22 cellular contexts compared by ENCODE assay signal in the genomic region with DNA sequence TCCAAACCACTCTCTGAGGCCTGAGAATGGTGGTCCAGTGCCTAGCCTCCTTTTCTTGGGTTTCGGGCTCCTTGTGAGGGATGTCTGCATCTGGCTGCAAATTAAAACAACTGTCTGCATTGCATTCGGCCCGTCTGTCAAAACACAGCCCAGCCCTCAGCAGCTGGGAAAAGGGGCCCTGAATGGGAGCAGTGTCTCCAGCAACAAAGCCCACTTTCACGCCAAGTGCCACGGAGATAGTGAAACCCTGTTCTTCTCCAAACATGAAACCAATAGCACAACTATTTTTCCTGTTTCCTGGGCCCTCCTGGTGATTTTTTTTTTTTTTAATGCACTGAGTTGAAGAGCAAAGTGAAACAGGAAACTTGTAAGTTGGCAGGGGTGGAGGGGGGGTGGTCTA.
A peak's percentile ranks its signal among the peaks of the same experiment; 100 is the strongest.
DNase-seq lines count a peak whose midpoint lies in the region; FAIRE-seq and TF ChIP-seq lines count a peak whose summit lies in the region.
"Had no signal": no experiment of that assay in that cellular context is flagged by ENCODE, and none has a peak within 500 bp of the region (broad histone marks: within the 10 kb centered on the region; RNA-seq: fewer than 3 reads in every experiment).

No MANE protein-coding gene starts in this region.

- no peak for FAIRE-seq in small intestine (lab: Jason Lieb, UNC)
- FAIRE-seq: D721Med had no signal

- H3K9me3 ChIP-seq in muscle layer of duodenum (ENCODE audit: control insufficient read depth in 1 of 2, low read length in 2 of 2) (no peaks in the 10 kb centered on the region), small intestine (ENCODE audit: control insufficient read depth, low read depth) (no peaks in the 10 kb centered on the region)
- H3K9me3 ChIP-seq: body of pancreas, colonic mucosa, thyroid gland had no signal

- H3K27ac ChIP-seq in muscle layer of duodenum (ENCODE audit: low read length) = peak overlapping the region; percentile 7
- H3K27ac ChIP-seq in small intestine (ENCODE audit: low read depth in 1 of 2, low read length in 1 of 2) = peak overlapping the region; percentile 9 to 48
- H3K27ac ChIP-seq: body of pancreas, colonic mucosa, HL-60, thyroid gland had no signal

- DNase-seq in SK-MEL-5 (ENCODE audit: low read depth, low spot score) (peak; percentile 95), epidermal melanocyte (ENCODE audit: insufficient read length, low spot score) (peak; percentile 75), small intestine (peak; percentile 19), erythroblast (lab: John Stamatoyannopoulos, UW) (no peak), DMS53 treated with DMSO at 0.1 percent for 48 hours (lab: John Stamatoyannopoulos, UW; ENCODE audit: unreplicated experiment) (no peak), HK-2 (ENCODE audit: unreplicated experiment) (no peak)
- DNase-seq: activated effector memory CD4-positive, alpha-beta T cell treated with Interleukin-2 at 50 U/mL for 16 hours; activated naive CD8-positive, alpha-beta T cell treated with anti-CD3 and anti-CD28 coated beads for 36 hours; body of pancreas; colonic mucosa; EL; HCEC 1CT; NCI-H1092; NCI-H187; NCI-H69; stimulated activated CD4-positive, alpha-beta T cell treated with anti-CD3 and anti-CD28 coated beads, Interleukin-4, amount 100 ng/mL, for 4 hours; stimulated activated naive CD4-positive, alpha-beta T cell treated with Interleukin-2 at 50 U/mL for 16 hours; T-helper 9 cell; thyroid gland had no signal

- WGBS in small intestine, 3 donors = 24 to 39% (median 27%) methylated on average over 5 of the region's 5 CpGs

- no peak overlapping the region for H3K4me3 ChIP-seq in muscle layer of duodenum (ENCODE audit: low read depth in 1 of 2, low read length in 2 of 2)
- no peak overlapping the region for H3K4me3 ChIP-seq in small intestine (ENCODE audit: low read depth in 1 of 2, low read length in 2 of 2)
- H3K4me3 ChIP-seq: body of pancreas, colonic mucosa, thyroid gland had no signal

- in situ Hi-C loops in SK-MEL-5 (cut with HindIII; ENCODE audit: low pct_unique_long_range_greater_than_20kb, low sequenced_read_pairs) = no loop called here

- H3K27me3 ChIP-seq in muscle layer of duodenum (ENCODE audit: low read depth, low read length) (no peaks in the 10 kb centered on the region), small intestine (ENCODE audit: control insufficient read depth in 2 of 2, insufficient read depth in 2 of 2, low read length in 2 of 2) (no peaks in the 10 kb centered on the region)
- H3K27me3 ChIP-seq: body of pancreas, colonic mucosa, thyroid gland had no signal

- no peaks in the 10 kb centered on the region for H3K36me3 ChIP-seq in muscle layer of duodenum (ENCODE audit: control insufficient read depth in 1 of 2, insufficient read depth in 2 of 2, low read length in 2 of 2)
- no peaks in the 10 kb centered on the region for H3K36me3 ChIP-seq in small intestine (ENCODE audit: control insufficient read depth in 2 of 2, insufficient read depth in 2 of 2, low read length in 2 of 2)
- H3K36me3 ChIP-seq: colonic mucosa, thyroid gland had no signal

- no peak for TF ChIP-seq POLR2A in erythroblast (IDR thresholded peaks at IDR 0.05; ENCODE audit: low read length)

- H3K4me1 ChIP-seq in muscle layer of duodenum (ENCODE audit: control insufficient read depth in 1 of 2, insufficient read depth in 2 of 2, low read length in 2 of 2) (peaks cover 17 to 23% of the 10 kb centered on the region in 2 donors), small intestine (ENCODE audit: control insufficient read depth in 2 of 2, insufficient read depth in 1 of 2, low read depth in 1 of 2, low read length in 1 of 2) (peaks cover 13 to 19% of the 10 kb centered on the region in 2 donors)
- H3K4me1 ChIP-seq: colonic mucosa had no signal

Comparison
In these comparisons a context has a peak if more than half of its experiments do, and no peak if none do; other contexts are left out.
1. DNase-seq: peak in SK-MEL-5 (single experiment), epidermal melanocyte (single experiment) and small intestine (single experiment); none in erythroblast (0 of 2), DMS53 treated with DMSO at 0.1 percent for 48 hours (single experiment) and HK-2 (single experiment).